8 cellular contexts compared by ENCODE assay signal in genomic region chr21:41361786-41362604, GRCh38. TPM values are rescaled to one million over a fixed set of nuclear protein-coding genes. Genes with fewer than 3 reads are reported as not detected.
DNase-seq lines count a peak whose midpoint lies in the region; ATAC-seq and TF ChIP-seq lines count a peak whose summit lies in the region.

Gene MX2 (plus strand): TSS chr21:41362027. CDS start chr21:41376907, 14,880 bp downstream.

- 55% methylated on average over 23 of the region's 24 CpGs for WGBS in SK-N-SH (ENCODE audit: low lambda C conversion rate)

- H3K36me3 Mint-ChIP-seq in activated naive CD8-positive, alpha-beta T cell treated with anti-CD3 and anti-CD28 coated beads for 36 hours: peaks cover 16% of the 10 kb centered on the region

- no peak for TF ChIP-seq CTCF in SK-N-SH (IDR thresholded peaks at IDR 0.05)

- H3K9me2 ChIP-seq in SK-N-SH: no peaks in the 10 kb centered on the region

- H3K4me2 ChIP-seq in SK-N-SH: peak within 1 kb of the TSS; percentile 33; the same call in 1 of the 2 replicates

- no peaks in the 10 kb centered on the region for H3K79me2 ChIP-seq in SK-N-SH (ENCODE audit: insufficient read depth)

- H3K27ac ChIP-seq in SK-N-SH (ENCODE audit: low read depth in 2 of 2, low read length in 1 of 2): no peak within 1 kb of the TSS

- DNase-seq in SK-N-SH (no peak), islet precursor cell (peak; percentile 37), occipital lobe (lab: John Stamatoyannopoulos, UW) (no peak), NCI-H1092 (lab: John Stamatoyannopoulos, UW) (no peak)
- DNase-seq in activated naive CD8-positive, alpha-beta T cell treated with anti-CD3 and anti-CD28 coated beads for 36 hours: peak; percentile 76
- DNase-seq in stimulated activated CD4-positive, alpha-beta T cell treated with anti-CD3 and anti-CD28 coated beads, Interleukin-4, amount 100 ng/mL, for 4 hours: peak; percentile 53 to 84

- peak within 1 kb of the TSS; percentile 98 for H3K27ac Mint-ChIP-seq in activated naive CD8-positive, alpha-beta T cell treated with anti-CD3 and anti-CD28 coated beads for 36 hours

- H3K27me3 ChIP-seq in SK-N-SH (ENCODE audit: insufficient read depth): no peaks in the 10 kb centered on the region; the same call in 1 of the 2 replicates

- TF ChIP-seq RAD21 in SK-N-SH (IDR thresholded peaks at IDR 0.05; ENCODE audit: low read length): no peak

- peak within 1 kb of the TSS; percentile 23; the same call in 1 of the 2 replicates for H2AFZ ChIP-seq in SK-N-SH (ENCODE audit: low read depth)

- H3K9me3 ChIP-seq in SK-N-SH: no peaks in the 10 kb centered on the region

- ATAC-seq in GM18520 (IDR thresholded peaks at IDR 0.05; ENCODE audit: unreplicated experiment): peak; percentile 51
- peak; percentile 45 for ATAC-seq in HG03039 (IDR thresholded peaks at IDR 0.05; ENCODE audit: unreplicated experiment)

- H3K4me1 Mint-ChIP-seq in activated naive CD8-positive, alpha-beta T cell treated with anti-CD3 and anti-CD28 coated beads for 36 hours: peaks cover 44% of the 10 kb centered on the region

- H3K4me3 Mint-ChIP-seq in activated naive CD8-positive, alpha-beta T cell treated with anti-CD3 and anti-CD28 coated beads for 36 hours: peak within 1 kb of the TSS; percentile 83

- no peak within 1 kb of the TSS for H3K9ac ChIP-seq in SK-N-SH

- CTCF ChIA-PET in SK-N-SH (lab: Yijun Ruan, JAX): interaction anchor here (0.9 kb wide), 1 partner anchor 11 kb away, joined by 3 read pairs; no protein-coding TSS in a partner anchor

- no peak for TF ChIP-seq EP300 in SK-N-SH (IDR thresholded peaks at IDR 0.05; ENCODE audit: borderline replicate concordance in 1 of 2, low read depth in 1 of 2, low read length in 1 of 2)

- no peaks in the 10 kb centered on the region for H3K27me3 Mint-ChIP-seq in activated naive CD8-positive, alpha-beta T cell treated with anti-CD3 and anti-CD28 coated beads for 36 hours

- no peaks in the 10 kb centered on the region for H3K9me3 Mint-ChIP-seq in activated naive CD8-positive, alpha-beta T cell treated with anti-CD3 and anti-CD28 coated beads for 36 hours

- no peaks in the 10 kb centered on the region for H3K36me3 ChIP-seq in SK-N-SH (replicated peaks in 1 of 2; ENCODE audit: control insufficient read depth in 1 of 2, insufficient read depth in 2 of 2, low read length in 1 of 2)

- no peak within 1 kb of the TSS for H3K4me3 ChIP-seq in SK-N-SH (ENCODE audit: low read depth in 2 of 2, low read length in 1 of 2)

- H3F3A ChIP-seq in SK-N-SH (replicated peaks; ENCODE audit: insufficient read depth): no peaks in the 10 kb centered on the region

- no peaks in the 10 kb centered on the region for H3K4me1 ChIP-seq in SK-N-SH (ENCODE audit: control insufficient read depth in 1 of 2, insufficient read depth in 2 of 2, low read depth in 1 of 2, low read length in 1 of 2)

- H4K20me1 ChIP-seq in SK-N-SH (ENCODE audit: insufficient read depth): no peaks in the 10 kb centered on the region

- POLR2A ChIA-PET in SK-N-SH (lab: Yijun Ruan, JAX): no interaction called here

TF ChIP-seq in SK-N-SH, 30 proteins besides CTCF, POLR2A, EP300 and RAD21:
- TF ChIP-seq SMC3 (IDR thresholded peaks at IDR 0.05; ENCODE audit: low read depth, low read length) (no peak), GATA2 (CRISPR knock-in tag; IDR thresholded peaks at IDR 0.05) (no peak), YY1 (IDR thresholded peaks at IDR 0.05; ENCODE audit: low read depth) (no peak), TEAD4 (IDR thresholded peaks at IDR 0.05; ENCODE audit: borderline replicate concordance, insufficient read depth) (no peak), SIN3A (IDR thresholded peaks at IDR 0.05; ENCODE audit: borderline replicate concordance, low read depth, low read length) (no peak)

RNA-seq across cellular contexts. Expression of gene MX2, which starts in this region (rescaled TPM):
- 0.06 and 0.08 TPM in 2 replicates for polyA plus RNA-seq in SK-N-SH (2012; rRNA removed)
- polyA plus RNA-seq in SK-N-SH (2012; cell fraction: cytosol; rRNA removed): 0.05 TPM in 2 replicates
- 0.15 and 0.25 TPM in 2 replicates for polyA plus RNA-seq in SK-N-SH (2012; cell fraction: nucleus; rRNA removed)
- 10 to 100 TPM; 30.2 to 31.3 TPM for total RNA-seq in activated naive CD8-positive, alpha-beta T cell treated with anti-CD3 and anti-CD28 coated beads for 36 hours
- total RNA-seq in occipital lobe: 0.62 TPM

Comparison
In these comparisons a context has a peak if more than half of its experiments do, and no peak if none do; other contexts are left out.
1. RNA of gene MX2 (total RNA-seq): 30.2 to 31.3 TPM in activated naive CD8-positive, alpha-beta T cell treated with anti-CD3 and anti-CD28 coated beads for 36 hours; 0.62 TPM in occipital lobe (single experiment); every median in the first group is over 10 times any median in the second.
2. DNase-seq: peak in activated naive CD8-positive, alpha-beta T cell treated with anti-CD3 and anti-CD28 coated beads for 36 hours (single experiment), islet precursor cell (single experiment) and stimulated activated CD4-positive, alpha-beta T cell treated with anti-CD3 and anti-CD28 coated beads, Interleukin-4, amount 100 ng/mL, for 4 hours (2 of 2); none in SK-N-SH (single experiment), occipital lobe (single experiment) and NCI-H1092 (single experiment).